ENCODE assay signal across 8 cellular contexts in genomic region chr9:74951725-74952151, GRCh38. TPM values are rescaled to one million over a fixed set of nuclear protein-coding genes. Genes with fewer than 3 reads are reported as not detected.
DNase-seq lines count a peak whose midpoint lies in the region; ATAC-seq and TF ChIP-seq lines count a peak whose summit lies in the region.

No MANE protein-coding gene starts in this region.

- peak overlapping the region; percentile 98 for H3K27ac ChIP-seq in C4-2B
- peak overlapping the region; percentile 97 for H3K27ac ChIP-seq in right atrium auricular region

- DNase-seq in HK-2 (ENCODE audit: unreplicated experiment) (peak; percentile 14), SW480 (ENCODE audit: low spot score) (peak; percentile 58), amniotic epithelial cell (ENCODE audit: low read depth) (peak; percentile 9), right atrium auricular region (ENCODE audit: low spot score) (no peak), putamen (ENCODE audit: low spot score) (peak; percentile 23), NCI-H1436 treated with DMSO at 0.1 percent for 48 hours (lab: John Stamatoyannopoulos, UW) (no peak)

- no peaks in the 10 kb centered on the region for H3K27me3 ChIP-seq in right atrium auricular region

- TF ChIP-seq CTCF in C4-2B (conservative IDR thresholded peaks at IDR 0.05), result no peak
- TF ChIP-seq CTCF in right atrium auricular region (IDR thresholded peaks at IDR 0.05), result no peak

- peak overlapping the region; percentile 79 to 92 for H3K4me3 ChIP-seq in right atrium auricular region

- no peaks in the 10 kb centered on the region for H3K36me3 ChIP-seq in right atrium auricular region

- H3K9me3 ChIP-seq in right atrium auricular region, result no peaks in the 10 kb centered on the region

- ATAC-seq in GM19455 (IDR thresholded peaks at IDR 0.05; ENCODE audit: unreplicated experiment), result peak; percentile 31

- H3K4me1 ChIP-seq in right atrium auricular region, result peaks cover 0 to 7% of the 10 kb centered on the region in 2 donors

RNA-seq across cellular contexts. Expression of gene C9orf40, which starts 1.0 kb away (rescaled TPM):
- total RNA-seq in right atrium auricular region, result 1 to 10 TPM; 1.6 to 1.7 TPM

Comparison
In these comparisons a context has a peak if more than half of its experiments do, and no peak if none do; other contexts are left out.
1. DNase-seq: peak in HK-2 (single experiment), SW480 (single experiment), amniotic epithelial cell (single experiment) and putamen (single experiment); none in right atrium auricular region (single experiment) and NCI-H1436 treated with DMSO at 0.1 percent for 48 hours (single experiment).